Comparison of ENCODE assay signal across 1 cellular context in genomic region chr2:23551875-23552274, GRCh38.
TF ChIP-seq lines count a peak whose summit lies in the region.

No MANE protein-coding gene starts in this region.

TF ChIP-seq in WTC11, 78 proteins besides CTCF, POLR2A, EP300 and RAD21 (continued from another document):
- TF ChIP-seq E2F4 (CRISPR knock-in tag; IDR thresholded peaks at IDR 0.05; ENCODE audit: borderline replicate concordance, low read depth) = no peak
- no peak for TF ChIP-seq ZNF317 (CRISPR knock-in tag; IDR thresholded peaks at IDR 0.05; ENCODE audit: borderline replicate concordance, low read depth)
